In genomic region chr1:14113841-14114567, GRCh38 we compare ENCODE assay signal across 8 cellular contexts.
DNase-seq lines count a peak whose midpoint lies in the region; ATAC-seq and TF ChIP-seq lines count a peak whose summit lies in the region.

No MANE protein-coding gene starts in this region.

- TF ChIP-seq CTCF in vagina (IDR thresholded peaks at IDR 0.05), result peak in 2 of 3 experiments; percentile 30 to 41

- intact Hi-C loops in left colon (cut with DNase I, micrococcal nuclease), result no loop called here
- intact Hi-C loops in vagina (cut with DNase I), result loop anchor here (5.0 kb wide), 1 partner anchor 928 kb away; no protein-coding TSS in a partner anchor

- no peaks in the 10 kb centered on the region for H3K9me3 ChIP-seq in vagina

- H3K27ac ChIP-seq in vagina, result no peak overlapping the region

- no peaks in the 10 kb centered on the region for H3K4me1 ChIP-seq in vagina

- no peaks in the 10 kb centered on the region for H3K27me3 ChIP-seq in vagina

- in situ Hi-C loops in T47D (cut with HindIII; ENCODE audit: low pct_unique_long_range_greater_than_20kb, low sequenced_read_pairs), result no loop called here

- TF ChIP-seq POLR2A in vagina (IDR thresholded peaks at IDR 0.05), result no peak

- peak; percentile 39 to 73 (median 66) for DNase-seq in NCI-H1417 (lab: John Stamatoyannopoulos, UW)
- no peak for DNase-seq in NCI-H1417 treated with DMSO at 0.1 percent for 48 hours (lab: John Stamatoyannopoulos, UW)
- peak; percentile 45 for DNase-seq in NCI-H2107 (lab: John Stamatoyannopoulos, UW)
- DNase-seq in T47D (ENCODE audit: low read depth in 1 of 2, low spot score in 1 of 2), result peak; percentile 10 to 53
- DNase-seq in left colon, result peak in 1 of 2 donors; percentile 16
- no peak for DNase-seq in vagina (ENCODE audit: extremely low spot score in 2 of 2)
- DNase-seq in NOMO-1 treated with DMSO at 0.1 percent for 48 hours (lab: John Stamatoyannopoulos, UW; ENCODE audit: unreplicated experiment), result no peak

- no peak overlapping the region for H3K4me3 ChIP-seq in vagina

- ATAC-seq in left colon (peak; percentile 37), HG03571 (IDR thresholded peaks at IDR 0.05; ENCODE audit: unreplicated experiment) (no peak)

- no peaks in the 10 kb centered on the region for H3K36me3 ChIP-seq in vagina

Comparison
In these comparisons a context has a peak if more than half of its experiments do, and no peak if none do; other contexts are left out.
1. DNase-seq: peak in NCI-H1417 (3 of 3), NCI-H2107 (single experiment) and T47D (2 of 2); none in NCI-H1417 treated with DMSO at 0.1 percent for 48 hours (single experiment), vagina (0 of 2) and NOMO-1 treated with DMSO at 0.1 percent for 48 hours (single experiment).